In genomic region chr22:19576460-19577421, GRCh38 we compare ENCODE assay signal across 8 cellular contexts. TPM values are rescaled to one million over a fixed set of nuclear protein-coding genes. Genes with fewer than 3 reads are reported as not detected.
DNase-seq lines count a peak whose midpoint lies in the region; ATAC-seq and TF ChIP-seq lines count a peak whose summit lies in the region.

No MANE protein-coding gene starts in this region.

- H3K27me3 ChIP-seq in NT2/D1 (ENCODE audit: insufficient read depth, insufficient read length): no peaks in the 10 kb centered on the region
- H3K27me3 ChIP-seq in right atrium auricular region: no peaks in the 10 kb centered on the region

- H3K36me3 ChIP-seq in NT2/D1 (ENCODE audit: insufficient read depth, insufficient read length, low read length): no peaks in the 10 kb centered on the region
- no peaks in the 10 kb centered on the region for H3K36me3 ChIP-seq in right atrium auricular region

- in situ Hi-C loops in GM13976 (cut with MboI; ENCODE audit: low sequenced_read_pairs, unreplicated experiment): no loop called here

- peak; percentile 70 for DNase-seq in GM13976 (ENCODE audit: low spot score)
- no peak for DNase-seq in NT2/D1 (ENCODE audit: low read depth, low spot score)
- DNase-seq in activated T-cell treated with anti-CD3 and anti-CD28 coated beads, Interleukin-2, amount 50 U/mL, for 1 hour: peak; percentile 43
- DNase-seq in right atrium auricular region (ENCODE audit: low spot score): no peak
- DNase-seq in stimulated activated CD4-positive, alpha-beta T cell treated with anti-CD3 and anti-CD28 coated beads, TNF-alpha, amount 100 ng/mL, for 48 hours (ENCODE audit: low read depth in 3 of 3): peak; percentile 44 to 68 (median 66)
- no peak for DNase-seq in RPMI8226
- DNase-seq in NCI-H82 (lab: John Stamatoyannopoulos, UW): no peak

- ATAC-seq in GM18502 (IDR thresholded peaks at IDR 0.05; ENCODE audit: poor library complexity, unreplicated experiment): no peak

- H3K9me3 ChIP-seq in NT2/D1 (ENCODE audit: insufficient read depth, low read length) (no peaks in the 10 kb centered on the region), right atrium auricular region (no peaks in the 10 kb centered on the region)

- peak overlapping the region; percentile 44 to 51 for H3K27ac ChIP-seq in right atrium auricular region

- peak overlapping the region; percentile 3 for H3K9ac ChIP-seq in NT2/D1 (ENCODE audit: insufficient read length, low read depth)

- H3K4me3 ChIP-seq in NT2/D1 (ENCODE audit: insufficient read length, low read depth) (no peak overlapping the region), right atrium auricular region (no peak overlapping the region)

- TF ChIP-seq CTCF in GM13976 (IDR thresholded peaks at IDR 0.05; ENCODE audit: borderline replicate concordance, control extremely low read depth, extremely low read depth, insufficient read depth, missing control alignments): no peak
- no peak for TF ChIP-seq CTCF in right atrium auricular region (IDR thresholded peaks at IDR 0.05)

- peaks cover 12% of the 10 kb centered on the region for H3K4me1 ChIP-seq in NT2/D1 (ENCODE audit: insufficient read depth, insufficient read length)
- peaks cover 0 to 13% of the 10 kb centered on the region in 2 donors for H3K4me1 ChIP-seq in right atrium auricular region

RNA-seq across cellular contexts. Expression of gene CLDN5, which starts 52.5 kb away (rescaled TPM):
- 10 to 100 TPM; 16.7 to 44.3 TPM for total RNA-seq in right atrium auricular region

Comparison
In these comparisons a context has a peak if more than half of its experiments do, and no peak if none do; other contexts are left out.
1. DNase-seq: peak in GM13976 (single experiment), activated T-cell treated with anti-CD3 and anti-CD28 coated beads, Interleukin-2, amount 50 U/mL, for 1 hour (single experiment) and stimulated activated CD4-positive, alpha-beta T cell treated with anti-CD3 and anti-CD28 coated beads, TNF-alpha, amount 100 ng/mL, for 48 hours (3 of 3); none in NT2/D1 (single experiment), right atrium auricular region (single experiment), RPMI8226 (single experiment) and NCI-H82 (single experiment).